Comparison of ENCODE assay signal across 8 cellular contexts in genomic region chr1:12619396-12620141, GRCh38. TPM values are rescaled to one million over a fixed set of nuclear protein-coding genes. Genes with fewer than 3 reads are reported as not detected.
DNase-seq lines count a peak whose midpoint lies in the region; ATAC-seq and TF ChIP-seq lines count a peak whose summit lies in the region.

No MANE protein-coding gene starts in this region.

- peaks cover 10% of the 10 kb centered on the region for H3K36me3 Mint-ChIP-seq in T-helper 2 cell treated with Interferon-gamma antibody and Interleukin-4, amounts not matched to agents 5 μg/mL and 100 μg/mL, for 36 hours (ENCODE audit: low read depth)

- peak; percentile 32 for TF ChIP-seq POLR2A in prostate gland (IDR thresholded peaks at IDR 0.05)
- TF ChIP-seq POLR2A in uterus (IDR thresholded peaks at IDR 0.05) = peak in 1 of 2 donors; percentile 16

- peak; percentile 85 for DNase-seq in AG08395 (ENCODE audit: low spot score)
- DNase-seq in NCI-H1048 (lab: John Stamatoyannopoulos, UW) = peak; percentile 43
- DNase-seq in T-helper 2 cell treated with Interferon-gamma antibody and Interleukin-4, amounts not matched to agents 5 μg/mL and 100 μg/mL, for 36 hours (ENCODE audit: low spot score) = peak; percentile 77
- peak; percentile 95 for DNase-seq in right atrium auricular region (ENCODE audit: low spot score)
- peak; percentile 91 for DNase-seq in prostate gland (ENCODE audit: low spot score)
- peak; percentile 90 for DNase-seq in uterus

- H3K27me3 ChIP-seq in right atrium auricular region = no peaks in the 10 kb centered on the region
- no peaks in the 10 kb centered on the region for H3K27me3 ChIP-seq in prostate gland (replicated peaks; ENCODE audit: insufficient read depth)
- H3K27me3 ChIP-seq in uterus = no peaks in the 10 kb centered on the region

- peak overlapping the region; percentile 97 for H3K27ac Mint-ChIP-seq in T-helper 2 cell treated with Interferon-gamma antibody and Interleukin-4, amounts not matched to agents 5 μg/mL and 100 μg/mL, for 36 hours

- WGBS in prostate gland = under 1% methylated on average over 25 of the region's 25 CpGs

- intact Hi-C loops in prostate gland (cut with DNase I) (loop anchor here (1.0 to 5.0 kb wide), 5 partner anchors 38 to 305 kb away; no protein-coding TSS in a partner anchor), uterus (cut with DNase I; ENCODE audit: low total_unique reads) (loop anchor here (5.0 kb wide), 1 partner anchor 212 kb away; no protein-coding TSS in a partner anchor)

- peaks cover 46% of the 10 kb centered on the region for H3K4me1 Mint-ChIP-seq in T-helper 2 cell treated with Interferon-gamma antibody and Interleukin-4, amounts not matched to agents 5 μg/mL and 100 μg/mL, for 36 hours (ENCODE audit: low read depth)

- H3K9me3 Mint-ChIP-seq in T-helper 2 cell treated with Interferon-gamma antibody and Interleukin-4, amounts not matched to agents 5 μg/mL and 100 μg/mL, for 36 hours = no peaks in the 10 kb centered on the region

- peak; percentile 86 to 97 for TF ChIP-seq CTCF in right atrium auricular region (IDR thresholded peaks at IDR 0.05)
- peak; percentile 95 to 99 (median 96) for TF ChIP-seq CTCF in prostate gland (IDR thresholded peaks at IDR 0.05)
- peak; percentile 94 to 97 (median 94) for TF ChIP-seq CTCF in uterus (IDR thresholded peaks at IDR 0.05)

- H3K4me3 Mint-ChIP-seq in T-helper 2 cell treated with Interferon-gamma antibody and Interleukin-4, amounts not matched to agents 5 μg/mL and 100 μg/mL, for 36 hours = peak overlapping the region; percentile 99

- peak; percentile 45 for ATAC-seq in GM19035 (IDR thresholded peaks at IDR 0.05; ENCODE audit: unreplicated experiment)

- H3K9me3 ChIP-seq in right atrium auricular region = no peaks in the 10 kb centered on the region
- no peaks in the 10 kb centered on the region for H3K9me3 ChIP-seq in prostate gland
- H3K9me3 ChIP-seq in uterus = no peaks in the 10 kb centered on the region

- H3K27me3 Mint-ChIP-seq in T-helper 2 cell treated with Interferon-gamma antibody and Interleukin-4, amounts not matched to agents 5 μg/mL and 100 μg/mL, for 36 hours (ENCODE audit: low read depth) = peaks cover 7% of the 10 kb centered on the region

- H3K4me3 ChIP-seq in right atrium auricular region (peak overlapping the region; percentile 75 to 76), prostate gland (peak overlapping the region; percentile 85 to 93), uterus (peak overlapping the region; percentile 57 to 74)

- H3K4me1 ChIP-seq in right atrium auricular region (peaks cover 0 to 62% of the 10 kb centered on the region in 2 donors), prostate gland (replicated peaks) (peaks cover 23% of the 10 kb centered on the region), uterus (peaks cover 0 to 12% of the 10 kb centered on the region in 2 donors)

- H3K27ac ChIP-seq in angular gyrus (ENCODE audit: low read depth, low read length) (peak overlapping the region; percentile 77), right atrium auricular region (peak overlapping the region; percentile 96 to 97), prostate gland (peak overlapping the region; percentile 98), uterus (peak overlapping the region; percentile 93 to 94)

- H3K36me3 ChIP-seq in right atrium auricular region (no peaks in the 10 kb centered on the region), prostate gland (no peaks in the 10 kb centered on the region), uterus (no peaks in the 10 kb centered on the region)

RNA-seq across cellular contexts. Expression of gene DHRS3, which starts 1.6 kb away (rescaled TPM):
- total RNA-seq in right atrium auricular region (10 to 100 TPM; 50.4 to 78.9 TPM), prostate gland (100 to 1,000 TPM; 171 to 178 TPM), uterus (10 to 100 TPM; 12.6 to 82.0 (median 51.5) TPM)

RNA-seq across cellular contexts. Expression of gene AADACL4, which starts 24.3 kb away (rescaled TPM):
- total RNA-seq in right atrium auricular region = not detected
- not detected for total RNA-seq in prostate gland
- under 1 TPM in 2 of 4 donors, not detected in 2; 0.14 to 0.46 TPM for total RNA-seq in uterus

Comparison
In these comparisons a context has a peak if more than half of its experiments do, and no peak if none do; other contexts are left out.
1. Peak in every context shown above with its lines: DNase-seq, ATAC-seq, H3K4me3 ChIP-seq and H3K27ac ChIP-seq.
2. DNase-seq: peak in every context shown above with its lines; median percentile 95 in right atrium auricular region; 91 in prostate gland; 90 in uterus; 85 in AG08395; 77 in T-helper 2 cell treated with Interferon-gamma antibody and Interleukin-4, amounts not matched to agents 5 μg/mL and 100 μg/mL, for 36 hours; 43 in NCI-H1048.